26 cellular contexts compared by ENCODE assay signal in genomic region chr4:1502976-1503375, GRCh38.
A peak's percentile ranks its signal among the peaks of the same experiment; 100 is the strongest.
DNase-seq lines count a peak whose midpoint lies in the region; FAIRE-seq and TF ChIP-seq lines count a peak whose summit lies in the region.
"Had no signal": no experiment of that assay in that cellular context is flagged by ENCODE, and none has a peak within 500 bp of the region (broad histone marks: within the 10 kb centered on the region; RNA-seq: fewer than 3 reads in every experiment).

No MANE protein-coding gene starts in this region.

- BruUV-seq in PC-9 (replicated peaks; lab: Mats Ljungman, UMichigan) = no TSS peak

- no peak overlapping the region for H3K23ac ChIP-seq in H1 (ENCODE audit: insufficient read length)
- no peak overlapping the region for H3K23ac ChIP-seq in neuronal stem cell (ENCODE audit: low read depth, low read length, poor library complexity)

- H3K36me3 ChIP-seq in BE2C (no peaks in the 10 kb centered on the region), H7 (replicated peaks; ENCODE audit: control insufficient read depth, insufficient read depth, low read length) (no peaks in the 10 kb centered on the region), H1 (ENCODE audit: control insufficient read depth in 2 of 4, insufficient read depth in 4 of 4, low read length in 3 of 4) (no peaks in the 10 kb centered on the region), neuronal stem cell (replicated peaks in 1 of 2; ENCODE audit: control insufficient read depth in 2 of 2, insufficient read depth in 2 of 2, low read length in 2 of 2) (no peaks in the 10 kb centered on the region), PC-9 (ENCODE audit: low read depth) (no peaks in the 10 kb centered on the region)
- H3K36me3 ChIP-seq: adrenal gland, heart left ventricle, upper lobe of left lung had no signal

- H3K56ac ChIP-seq in H1 (replicated peaks; ENCODE audit: insufficient read length, low read depth, low read length) = no peak overlapping the region

- no peaks in the 10 kb centered on the region for H3K9me2 ChIP-seq in PC-9 (ENCODE audit: insufficient read depth)

- no peak overlapping the region for H2AFZ ChIP-seq in H1 (ENCODE audit: low read length)
- no peak overlapping the region for H2AFZ ChIP-seq in neuronal stem cell (ENCODE audit: low read length)
- no peak overlapping the region for H2AFZ ChIP-seq in PC-9
- H2AFZ ChIP-seq: parathyroid adenoma had no signal

- H3K9ac ChIP-seq in H1 (replicated peaks in 1 of 4; ENCODE audit: extremely low read depth in 1 of 4, low read depth in 3 of 4, low read length in 3 of 4) (no peak overlapping the region), neuronal stem cell (ENCODE audit: low read depth, low read length, poor library complexity) (no peak overlapping the region)
- H3K9ac ChIP-seq: parathyroid adenoma had no signal

- POLR2A ChIA-PET in H1 (lab: Charles Lee; ENCODE audit: partially characterized antibody) (no interaction called here), PC-9 (lab: Charles Lee; ENCODE audit: unreplicated experiment) (no interaction called here)

- FAIRE-seq in H1 (lab: Jason Lieb, UNC) = no peak
- FAIRE-seq: bronchial epithelial cell, GM12892 had no signal

- H3K79me1 ChIP-seq in H1 (ENCODE audit: low read depth, low read length) (no peaks in the 10 kb centered on the region), neuronal stem cell (ENCODE audit: low read depth, low read length) (no peaks in the 10 kb centered on the region)

- H4K20me1 ChIP-seq in H1 (replicated peaks in 1 of 2; ENCODE audit: control insufficient read depth in 1 of 2, insufficient read depth in 2 of 2, low read length in 2 of 2) = peaks cover 0 to 3% of the 10 kb centered on the region in 2 experiments
- no peaks in the 10 kb centered on the region for H4K20me1 ChIP-seq in PC-9 (ENCODE audit: insufficient read depth)

- no peak for TF ChIP-seq RAD21 in H1 (IDR thresholded peaks at IDR 0.05 in 1 of 2, conservative IDR thresholded peaks at IDR 0.05 in 1 of 2; ENCODE audit: low read depth in 2 of 2, low read length in 2 of 2)

- H2BK15ac ChIP-seq in H1 (ENCODE audit: low read length) = no peak overlapping the region
- H2BK15ac ChIP-seq in neuronal stem cell (ENCODE audit: low read length) = peak overlapping the region; percentile 67

- H3K9me3 ChIP-seq in BE2C (no peaks in the 10 kb centered on the region), H1 (ENCODE audit: insufficient read depth in 2 of 2, low read depth in 1 of 2, low read length in 1 of 2) (no peaks in the 10 kb centered on the region), neuronal stem cell (replicated peaks in 1 of 2; ENCODE audit: control insufficient read depth in 2 of 2, insufficient read depth in 1 of 2, low read depth in 1 of 2, low read length in 2 of 2) (peaks cover 0 to 2% of the 10 kb centered on the region in 2 donors), PC-9 (ENCODE audit: insufficient read depth, low read depth) (no peaks in the 10 kb centered on the region)
- H3K9me3 ChIP-seq: adrenal gland, heart left ventricle, upper lobe of left lung had no signal

- intact Hi-C loops in PC-9 (cut with micrococcal nuclease; ENCODE audit: unreplicated experiment) = no loop called here

- H3K79me2 ChIP-seq in H1 (ENCODE audit: control insufficient read depth in 1 of 2, insufficient read depth in 2 of 2, low read length in 2 of 2) = no peaks in the 10 kb centered on the region
- no peaks in the 10 kb centered on the region for H3K79me2 ChIP-seq in PC-9 (ENCODE audit: low read depth)
- H3K79me2 ChIP-seq: parathyroid adenoma had no signal

- H3K14ac ChIP-seq in H1 (ENCODE audit: insufficient read length) (no peak overlapping the region), neuronal stem cell (ENCODE audit: low read length) (peak overlapping the region; percentile 98)

- no peak overlapping the region for H3K4me3 ChIP-seq in BE2C (ENCODE audit: low read depth, low read length)
- no peak overlapping the region for H3K4me3 ChIP-seq in H7 (ENCODE audit: insufficient read depth, low read depth, low read length)
- H3K4me3 ChIP-seq in H1 (ENCODE audit: extremely low read depth in 1 of 4, insufficient read depth in 2 of 4, low read depth in 3 of 4, low read length in 4 of 4) = no peak overlapping the region
- H3K4me3 ChIP-seq in neuronal stem cell (ENCODE audit: low read length in 2 of 2) = no peak overlapping the region
- no peak overlapping the region for H3K4me3 ChIP-seq in PC-9
- H3K4me3 ChIP-seq: adrenal gland, heart left ventricle, lung, skin epidermis, upper lobe of left lung had no signal

- WGBS in H1 (ENCODE audit: extremely low coverage in 1 of 2, insufficient coverage in 1 of 2, insufficient read length in 1 of 2, insufficient replicate concordance in 2 of 2, low coverage in 1 of 2, low lambda C conversion rate in 2 of 2, missing lambda C conversion rate in 1 of 2), 2 experiments = 91% methylated on average over 13 of the region's 16 CpGs; no CpG with 5 or more reads in 1 of the 2 experiments
- no CpG with 5 or more reads among the region's 16 CpGs for WGBS in neuronal stem cell (ENCODE audit: extremely low coverage in 2 of 2, insufficient read length in 2 of 2, insufficient replicate concordance in 1 of 2), 2 donors

- no peak overlapping the region for H2BK12ac ChIP-seq in H1 (ENCODE audit: low read depth, low read length)
- no peak overlapping the region for H2BK12ac ChIP-seq in neuronal stem cell (ENCODE audit: low read length)

- DNase-seq in BE2C (peak; percentile 10), H7 (peak; percentile 53), H1 (ENCODE audit: low read depth in 1 of 2, low spot score in 2 of 2) (peak in 1 of 2 experiments; percentile 41), neuronal stem cell (ENCODE audit: low spot score) (no peak), midbrain (lab: John Stamatoyannopoulos, UW) (no peak), NCI-H446 treated with DMSO at 0.1 percent for 48 hours (lab: John Stamatoyannopoulos, UW) (no peak), PC-9 (no peak), cerebellum (ENCODE audit: low spot score) (no peak)
- DNase-seq: activated CD4-positive, alpha-beta T cell treated with anti-CD3 and anti-CD28 coated beads, Interleukin-2, amount 50 U/mL, for 4 hours; activated CD8-positive, alpha-beta memory T cell treated with anti-CD3 and anti-CD28 coated beads, Interleukin-2, amount 50 U/mL, for 48 hours; activated gamma-delta T cell treated with Interleukin-2 at 50 U/mL for 16 hours; dermis blood vessel endothelial cell; DND-41; KBM-7; NCI-H2081; NCI-H524 treated with DMSO at 0.1 percent for 48 hours; SHP77; stimulated activated CD4-positive, alpha-beta T cell treated with anti-CD3 and anti-CD28 coated beads, Interleukin-2, amount 100 ng/mL, for 48 hours had no signal

- CTCF ChIA-PET in H1 (lab: Charles Lee; ENCODE audit: partially characterized antibody) = interaction anchor here (0.5 kb wide), 1 partner anchor 158 kb away, joined by 4 read pairs; no protein-coding TSS in a partner anchor
- CTCF ChIA-PET in PC-9 (lab: Charles Lee) = no interaction called here

- no peaks in the 10 kb centered on the region; the same call in 1 of the 2 replicates for H3K23me2 ChIP-seq in H1 (ENCODE audit: low read depth, low read length)

- no peak overlapping the region for H3K18ac ChIP-seq in H1 (ENCODE audit: extremely low read depth, low read length)
- H3K18ac ChIP-seq in neuronal stem cell (ENCODE audit: low read length) = peak overlapping the region; percentile 85

- H3K4ac ChIP-seq in H1 (replicated peaks; ENCODE audit: insufficient read length, low read depth, low read length) (no peak overlapping the region), neuronal stem cell (ENCODE audit: low read length) (no peak overlapping the region)

- TF ChIP-seq CTCF in BE2C (IDR thresholded peaks at IDR 0.05; ENCODE audit: low read depth, low read length) (no peak), H1 (IDR thresholded peaks at IDR 0.05; ENCODE audit: control extremely low read depth in 1 of 3, insufficient read depth in 1 of 3, low read depth in 1 of 3, low read length in 3 of 3) (no peak), PC-9 (conservative IDR thresholded peaks at IDR 0.05) (no peak)

- no peak for TF ChIP-seq EP300 in H1 (IDR thresholded peaks at IDR 0.05; ENCODE audit: borderline replicate concordance in 1 of 2, low read depth in 2 of 2, low read length in 2 of 2)

- H3K4me1 ChIP-seq in BE2C (no peaks in the 10 kb centered on the region), H1 (replicated peaks in 1 of 4; ENCODE audit: control insufficient read depth in 3 of 4, insufficient read depth in 4 of 4, low read length in 3 of 4) (peaks cover 0 to 6% (median 4%) of the 10 kb centered on the region in 4 experiments; a peak in 3 of 7 replicates), neuronal stem cell (ENCODE audit: control insufficient read depth in 2 of 2, insufficient read depth in 1 of 2, low read depth in 1 of 2, low read length in 2 of 2) (peaks cover 3 to 12% of the 10 kb centered on the region in 2 donors), PC-9 (replicated peaks; ENCODE audit: insufficient read depth) (no peaks in the 10 kb centered on the region)
- H3K4me1 ChIP-seq: adrenal gland, parathyroid adenoma, upper lobe of left lung had no signal

- no peak overlapping the region for H2BK20ac ChIP-seq in H1 (ENCODE audit: low read length)

- no peak overlapping the region for H4K5ac ChIP-seq in H1 (ENCODE audit: insufficient read length, low read depth, low read length)

- no peak overlapping the region for H2AK5ac ChIP-seq in H1 (ENCODE audit: low read depth, low read length)
- peak overlapping the region; percentile 97 for H2AK5ac ChIP-seq in neuronal stem cell (ENCODE audit: low read depth, low read length)

- H4K8ac ChIP-seq in H1 (ENCODE audit: extremely low read depth, insufficient read depth, low read length) = peak overlapping the region; percentile 68; the same call in 1 of the 2 replicates
- no peak overlapping the region for H4K8ac ChIP-seq in neuronal stem cell (ENCODE audit: low read depth, low read length)

- H2BK120ac ChIP-seq in H1 (replicated peaks; ENCODE audit: low read depth, low read length) (no peak overlapping the region), neuronal stem cell (ENCODE audit: low read depth, low read length) (no peak overlapping the region)

- no peak for TF ChIP-seq POLR2A in H1 (IDR thresholded peaks at IDR 0.05; ENCODE audit: control extremely low read depth in 1 of 2, low read depth in 2 of 2, low read length in 2 of 2)

- H2BK5ac ChIP-seq in H1 (ENCODE audit: low read depth, low read length) = no peak overlapping the region
- peak overlapping the region; percentile 95 for H2BK5ac ChIP-seq in neuronal stem cell (ENCODE audit: low read length)

- peaks cover 26% of the 10 kb centered on the region for H3K27me3 ChIP-seq in BE2C
- H3K27me3 ChIP-seq in H7 (ENCODE audit: control insufficient read depth, insufficient read depth, low read length) = no peaks in the 10 kb centered on the region
- no peaks in the 10 kb centered on the region; a peak in 1 of 7 replicates for H3K27me3 ChIP-seq in H1 (replicated peaks in 1 of 4; ENCODE audit: control insufficient read depth in 3 of 4, extremely low read depth in 1 of 4, insufficient read depth in 3 of 4, low read length in 3 of 4)
- peaks cover 0 to 18% (median 0%) of the 10 kb centered on the region in 3 experiments for H3K27me3 ChIP-seq in neuronal stem cell (ENCODE audit: control insufficient read depth in 3 of 3, insufficient read depth in 3 of 3, low read depth in 1 of 3, low read length in 3 of 3)
- peaks cover 76% of the 10 kb centered on the region for H3K27me3 ChIP-seq in PC-9 (ENCODE audit: insufficient read depth, low read depth)
- H3K27me3 ChIP-seq: adrenal gland had no signal

- no peaks in the 10 kb centered on the region for H3F3A ChIP-seq in PC-9 (ENCODE audit: insufficient read depth, low read depth)

- H3K27ac ChIP-seq in H1 (ENCODE audit: low read depth, low read length) (no peak overlapping the region), neuronal stem cell (replicated peaks; ENCODE audit: low read length) (no peak overlapping the region), PC-9 (no peak overlapping the region)
- H3K27ac ChIP-seq: adrenal gland, heart left ventricle, parathyroid adenoma, skin epidermis, upper lobe of left lung had no signal

- H3K4me2 ChIP-seq in H1 (ENCODE audit: insufficient read depth in 1 of 2, low read depth in 2 of 2, low read length in 2 of 2) = no peak overlapping the region
- no peak overlapping the region for H3K4me2 ChIP-seq in neuronal stem cell (ENCODE audit: insufficient read depth, low read length, poor library complexity, severe bottlenecking)
- no peak overlapping the region for H3K4me2 ChIP-seq in PC-9

- no peak overlapping the region for H4K91ac ChIP-seq in H1 (replicated peaks; ENCODE audit: insufficient read length, low read length)
- no peak overlapping the region for H4K91ac ChIP-seq in neuronal stem cell (ENCODE audit: low read depth, low read length, poor library complexity)

Comparison
In these comparisons a context has a peak if more than half of its experiments do, and no peak if none do; other contexts are left out.
1. DNase-seq: peak in BE2C (single experiment) and H7 (single experiment); none in neuronal stem cell (single experiment), midbrain (single experiment), NCI-H446 treated with DMSO at 0.1 percent for 48 hours (single experiment), PC-9 (0 of 2) and cerebellum (single experiment).